ENCODE assay signal across 21 cellular contexts in the genomic region with DNA sequence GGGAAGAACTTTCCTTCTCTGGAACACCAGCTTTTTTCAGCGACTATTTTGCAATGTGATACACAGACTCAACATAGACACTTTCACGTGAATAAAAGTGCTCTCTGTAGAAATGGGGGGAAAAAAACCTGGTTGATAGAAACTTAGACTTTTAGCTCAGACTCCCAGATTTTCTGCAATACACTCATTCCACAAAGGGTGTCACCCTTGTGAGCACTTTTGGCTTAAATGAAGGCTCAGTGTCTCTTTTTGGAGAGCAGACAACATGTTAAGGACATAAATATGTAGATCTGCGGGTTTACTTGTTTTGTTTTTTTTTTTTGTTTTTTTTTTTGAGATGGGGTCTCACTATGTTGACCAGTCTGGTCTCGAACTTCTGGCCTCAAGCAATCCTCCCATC.
DNase-seq lines count a peak whose midpoint lies in the region; ATAC-seq, FAIRE-seq and TF ChIP-seq lines count a peak whose summit lies in the region.
"Had no signal": no experiment of that assay in that cellular context is flagged by ENCODE, and none has a peak within 500 bp of the region (broad histone marks: within the 10 kb centered on the region; RNA-seq: fewer than 3 reads in every experiment).

No MANE protein-coding gene starts in this region.

- no peaks in the 10 kb centered on the region for H4K20me1 ChIP-seq in HepG2 (ENCODE audit: insufficient read depth, low read length)
- no peaks in the 10 kb centered on the region for H4K20me1 ChIP-seq in Karpas-422 (ENCODE audit: insufficient read depth, low read depth, low read length)

- POLR2A ChIA-PET in HepG2 (lab: Yijun Ruan, JAX): no interaction called here

- H3K36me3 ChIP-seq in HepG2 (replicated peaks in 1 of 2; ENCODE audit: control insufficient read depth in 1 of 2, insufficient read depth in 2 of 2, low read length in 2 of 2) (no peaks in the 10 kb centered on the region), right lobe of liver (no peaks in the 10 kb centered on the region), Karpas-422 (ENCODE audit: insufficient read depth, low read length) (no peaks in the 10 kb centered on the region), liver (ENCODE audit: control insufficient read depth in 4 of 4, insufficient read depth in 3 of 4, low read depth in 1 of 4, low read length in 3 of 4) (no peaks in the 10 kb centered on the region)
- H3K36me3 ChIP-seq: HAP-1 had no signal

- TF ChIP-seq CTCF in HepG2 (CRISPR knock-in tag; IDR thresholded peaks at IDR 0.05): no peak
- peak in 2 of 4 donors; percentile 5 to 19 for TF ChIP-seq CTCF in right lobe of liver (IDR thresholded peaks at IDR 0.05)
- peak; percentile 1 for TF ChIP-seq CTCF in liver (IDR thresholded peaks at IDR 0.05; ENCODE audit: low read depth, low read length, missing input control)

- H3K9me3 ChIP-seq in HepG2 (ENCODE audit: low read length) (peaks cover 44% of the 10 kb centered on the region), right lobe of liver (no peaks in the 10 kb centered on the region), Karpas-422 (ENCODE audit: low read length) (no peaks in the 10 kb centered on the region), liver (ENCODE audit: control insufficient read depth in 4 of 4, low read length in 3 of 4) (peaks cover 0 to 2% (median under 1%) of the 10 kb centered on the region in 4 donors)
- H3K9me3 ChIP-seq: Caco-2, HAP-1 had no signal

- H3K4me3 ChIP-seq in HepG2 (replicated peaks in 1 of 3; ENCODE audit: insufficient read depth in 1 of 3, low read depth in 2 of 3, low read length in 3 of 3) (no peak overlapping the region), right lobe of liver (no peak overlapping the region), Karpas-422 (ENCODE audit: low read length) (no peak overlapping the region), liver (ENCODE audit: low read depth in 1 of 3, low read length in 3 of 3) (no peak overlapping the region)
- H3K4me3 ChIP-seq: GM12878, GM23338, HAP-1 had no signal

- FAIRE-seq in HepG2 (lab: Jason Lieb, UNC): peak; percentile 30
- FAIRE-seq: GM12878, GM19239 had no signal

- WGBS in HepG2 (ENCODE audit: low lambda C conversion rate): 2% methylated on average over 4 of the region's 4 CpGs
- 32% methylated on average over 4 of the region's 4 CpGs for WGBS in right lobe of liver (ENCODE audit: insufficient coverage, low coverage, low lambda C conversion rate, missing lambda C conversion rate)
- 65% methylated on average over 4 of the region's 4 CpGs for WGBS in liver

- intact Hi-C loops in HepG2 (cut with micrococcal nuclease; ENCODE audit: unreplicated experiment) (no loop called here), right lobe of liver (cut with DNase I) (no loop called here)

- H3K27ac ChIP-seq in HepG2 (ENCODE audit: extremely low read length, insufficient read depth, low read length) (no peak overlapping the region), right lobe of liver (no peak overlapping the region), Karpas-422 (ENCODE audit: low read length) (no peak overlapping the region), liver (ENCODE audit: low read depth in 1 of 2, low read length in 2 of 2) (no peak overlapping the region)

- H3K4me1 ChIP-seq in HepG2 (ENCODE audit: insufficient read depth, low read length) (no peaks in the 10 kb centered on the region), right lobe of liver (no peaks in the 10 kb centered on the region), Karpas-422 (ENCODE audit: low read length) (peaks cover 50% of the 10 kb centered on the region), liver (ENCODE audit: control insufficient read depth in 4 of 4, insufficient read depth in 4 of 4, low read length in 3 of 4) (no peaks in the 10 kb centered on the region)
- H3K4me1 ChIP-seq: Caco-2, HAP-1 had no signal

- DNase-seq in HepG2 (ENCODE audit: low spot score) (no peak), right lobe of liver (no peak), Karpas-422 (peak; percentile 61), OCI-M1 (lab: John Stamatoyannopoulos, UW) (peak; percentile 2), NCI-H526 treated with DMSO at 0.1 percent for 48 hours (lab: John Stamatoyannopoulos, UW) (no peak)
- DNase-seq: 8988T; C1 segment of cervical spinal cord; Caco-2; CD4-positive, CD25-positive, alpha-beta regulatory T cell; CD8-positive, alpha-beta T cell; DMS153; EL; GDM1; HFFc6 had no signal

- no peak overlapping the region for H2AFZ ChIP-seq in HepG2 (ENCODE audit: low read length)
- no peak overlapping the region for H2AFZ ChIP-seq in Karpas-422 (ENCODE audit: low read length)
- H2AFZ ChIP-seq: GM23338 had no signal

- TF ChIP-seq POLR2A in HepG2 (IDR thresholded peaks at IDR 0.05; ENCODE audit: insufficient read depth in 1 of 2, low read depth in 2 of 2, low read length in 2 of 2) (no peak), right lobe of liver (IDR thresholded peaks at IDR 0.05) (no peak)

- H3K9me2 ChIP-seq in Karpas-422 (replicated peaks; ENCODE audit: insufficient read depth, low read length): no peaks in the 10 kb centered on the region

- H3K4me2 ChIP-seq in HepG2 (ENCODE audit: low read depth, low read length) (no peak overlapping the region), Karpas-422 (ENCODE audit: low read depth, low read length, poor library complexity, severe bottlenecking) (no peak overlapping the region)
- H3K4me2 ChIP-seq: GM23338 had no signal

- H3K9ac ChIP-seq in HepG2 (ENCODE audit: insufficient read depth, low read depth, low read length) (no peak overlapping the region), Karpas-422 (ENCODE audit: low read length) (no peak overlapping the region), liver (ENCODE audit: low read depth in 1 of 2, low read length in 2 of 2) (no peak overlapping the region)

- in situ Hi-C loops in HepG2 (cut with HindIII; ENCODE audit: extremely low pct_ligation_motif_present, low pct_unique_long_range_greater_than_20kb): no loop called here

- ATAC-seq in HepG2: no peak
- no peak for ATAC-seq in right lobe of liver
- no peak for ATAC-seq in HG02588 (IDR thresholded peaks at IDR 0.05; ENCODE audit: unreplicated experiment)
- no peak for ATAC-seq in GM19328 (IDR thresholded peaks at IDR 0.05; ENCODE audit: unreplicated experiment)
- ATAC-seq: CD8-positive, alpha-beta T cell; GM12878; GM23338 had no signal

- TF ChIP-seq EP300 in HepG2 (IDR thresholded peaks at IDR 0.05; ENCODE audit: low read depth in 2 of 2, low read length in 2 of 2): no peak
- no peak for TF ChIP-seq EP300 in HepG2 (CRISPR knock-in tag; IDR thresholded peaks at IDR 0.05; ENCODE audit: borderline replicate concordance)

- H3K79me2 ChIP-seq in HepG2 (ENCODE audit: insufficient read depth, low read length): no peaks in the 10 kb centered on the region
- no peaks in the 10 kb centered on the region for H3K79me2 ChIP-seq in Karpas-422 (ENCODE audit: low read length)

- TF ChIP-seq RAD21 in HepG2 (CRISPR knock-in tag; IDR thresholded peaks at IDR 0.05) (no peak), liver (IDR thresholded peaks at IDR 0.05) (peak; percentile 42 to 62)

- CTCF ChIA-PET in HepG2 (lab: Yijun Ruan, JAX; ENCODE audit: low intra/inter-chr PET ratio, low total read pairs): no interaction called here

- no TSS peak for BruUV-seq in HepG2 (replicated peaks; lab: Mats Ljungman, UMichigan)

- no peaks in the 10 kb centered on the region for H3K27me3 ChIP-seq in HepG2 (ENCODE audit: control insufficient read depth in 1 of 2, insufficient read depth in 2 of 2, low read length in 2 of 2)
- no peaks in the 10 kb centered on the region for H3K27me3 ChIP-seq in right lobe of liver
- no peaks in the 10 kb centered on the region for H3K27me3 ChIP-seq in Karpas-422 (ENCODE audit: low read length)
- no peaks in the 10 kb centered on the region for H3K27me3 ChIP-seq in liver (ENCODE audit: control insufficient read depth in 4 of 4, insufficient read depth in 4 of 4, low read length in 3 of 4)

TF ChIP-seq in HepG2, 621 proteins besides CTCF, POLR2A, EP300 and RAD21 (continues in another document):
- TF ChIP-seq ZNF660 (CRISPR knock-in tag; IDR thresholded peaks at IDR 0.05; ENCODE audit: borderline replicate concordance, low read depth) (no peak), ZNF20 (CRISPR knock-in tag; IDR thresholded peaks at IDR 0.05) (no peak), ZNF605 (CRISPR knock-in tag; IDR thresholded peaks at IDR 0.05) (no peak), NFE2L2 (IDR thresholded peaks at IDR 0.05; ENCODE audit: low read length) (no peak), HES4 (CRISPR knock-in tag; IDR thresholded peaks at IDR 0.05; ENCODE audit: borderline replicate concordance) (no peak)
- TF ChIP-seq, protein P1, sequence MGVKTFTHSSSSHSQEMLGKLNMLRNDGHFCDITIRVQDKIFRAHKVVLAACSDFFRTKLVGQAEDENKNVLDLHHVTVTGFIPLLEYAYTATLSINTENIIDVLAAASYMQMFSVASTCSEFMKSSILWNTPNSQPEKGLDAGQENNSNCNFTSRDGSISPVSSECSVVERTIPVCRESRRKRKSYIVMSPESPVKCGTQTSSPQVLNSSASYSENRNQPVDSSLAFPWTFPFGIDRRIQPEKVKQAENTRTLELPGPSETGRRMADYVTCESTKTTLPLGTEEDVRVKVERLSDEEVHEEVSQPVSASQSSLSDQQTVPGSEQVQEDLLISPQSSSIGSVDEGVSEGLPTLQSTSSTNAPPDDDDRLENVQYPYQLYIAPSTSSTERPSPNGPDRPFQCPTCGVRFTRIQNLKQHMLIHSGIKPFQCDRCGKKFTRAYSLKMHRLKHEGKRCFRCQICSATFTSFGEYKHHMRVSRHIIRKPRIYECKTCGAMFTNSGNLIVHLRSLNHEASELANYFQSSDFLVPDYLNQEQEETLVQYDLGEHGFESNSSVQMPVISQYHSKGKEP (CRISPR knock-in tag; IDR thresholded peaks at IDR 0.05): no peak

TF ChIP-seq in liver, 16 proteins besides CTCF, POLR2A, EP300 and RAD21:
- no peak for TF ChIP-seq RXRA (IDR thresholded peaks at IDR 0.05)
- TF ChIP-seq YY1 (IDR thresholded peaks at IDR 0.05): no peak
- TF ChIP-seq TAF1 (conservative IDR thresholded peaks at IDR 0.05): no peak
- TF ChIP-seq, protein P2, sequence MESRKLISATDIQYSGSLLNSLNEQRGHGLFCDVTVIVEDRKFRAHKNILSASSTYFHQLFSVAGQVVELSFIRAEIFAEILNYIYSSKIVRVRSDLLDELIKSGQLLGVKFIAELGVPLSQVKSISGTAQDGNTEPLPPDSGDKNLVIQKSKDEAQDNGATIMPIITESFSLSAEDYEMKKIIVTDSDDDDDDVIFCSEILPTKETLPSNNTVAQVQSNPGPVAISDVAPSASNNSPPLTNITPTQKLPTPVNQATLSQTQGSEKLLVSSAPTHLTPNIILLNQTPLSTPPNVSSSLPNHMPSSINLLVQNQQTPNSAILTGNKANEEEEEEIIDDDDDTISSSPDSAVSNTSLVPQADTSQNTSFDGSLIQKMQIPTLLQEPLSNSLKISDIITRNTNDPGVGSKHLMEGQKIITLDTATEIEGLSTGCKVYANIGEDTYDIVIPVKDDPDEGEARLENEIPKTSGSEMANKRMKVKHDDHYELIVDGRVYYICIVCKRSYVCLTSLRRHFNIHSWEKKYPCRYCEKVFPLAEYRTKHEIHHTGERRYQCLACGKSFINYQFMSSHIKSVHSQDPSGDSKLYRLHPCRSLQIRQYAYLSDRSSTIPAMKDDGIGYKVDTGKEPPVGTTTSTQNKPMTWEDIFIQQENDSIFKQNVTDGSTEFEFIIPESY (IDR thresholded peaks at IDR 0.05): no peak
- TF ChIP-seq JUND (IDR thresholded peaks at IDR 0.05): no peak
- no peak for TF ChIP-seq FOXA2 (IDR thresholded peaks at IDR 0.05)

Comparison
In these comparisons a context has a peak if more than half of its experiments do, and no peak if none do; other contexts are left out.
1. DNase-seq: peak in Karpas-422 (single experiment) and OCI-M1 (single experiment); none in HepG2 (single experiment), right lobe of liver (0 of 3) and NCI-H526 treated with DMSO at 0.1 percent for 48 hours (single experiment).